In the genomic region with DNA sequence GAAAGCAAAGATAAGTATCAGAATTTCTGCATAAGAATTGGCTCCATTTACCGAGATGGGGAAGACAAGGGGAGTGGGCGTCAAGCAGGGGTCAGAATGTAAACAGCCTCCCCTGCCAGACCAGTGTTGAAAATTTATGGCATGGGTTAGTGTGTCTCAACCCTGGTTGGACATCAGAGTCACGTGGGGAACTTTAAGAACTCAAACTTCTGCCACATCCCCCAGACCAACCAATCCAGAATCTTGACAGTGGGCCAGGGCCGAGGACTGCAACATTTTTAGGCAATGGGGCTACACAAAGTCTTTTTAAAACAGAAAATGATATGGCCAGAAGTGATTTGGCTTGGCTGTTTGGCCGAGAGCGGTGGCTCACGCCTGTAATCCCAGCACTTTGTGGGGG, we compare ENCODE assay signal across 31 cellular contexts. TPM values are rescaled to one million over a fixed set of nuclear protein-coding genes. Genes with fewer than 3 reads are reported as not detected.
"Had no signal": no experiment of that assay in that cellular context is flagged by ENCODE, and none has a peak within 500 bp of the region (broad histone marks: within the 10 kb centered on the region; RNA-seq: fewer than 3 reads in every experiment).

No MANE protein-coding gene starts in this region.

- H3K27me3 ChIP-seq: esophagus squamous epithelium, neural progenitor cell, right atrium auricular region, sigmoid colon, stomach, thyroid gland had no signal

- H3K9ac ChIP-seq: neural progenitor cell had no signal

- H2AFZ ChIP-seq: neural progenitor cell had no signal

- ATAC-seq: heart right ventricle; left colon; left ventricle myocardium superior; lower lobe of right lung; natural killer cell; stimulated activated effector memory CD8-positive, alpha-beta T cell treated with anti-CD3 and anti-CD28 coated beads, Interleukin-12 subunit alpha, Interleukin-12 subunit beta, amount 100 ng/mL, for 72 hours had no signal

- H3K27ac ChIP-seq: esophagus squamous epithelium, heart right ventricle, lower lobe of right lung, neural progenitor cell, prostate gland, right atrium auricular region, sigmoid colon, stomach, thyroid gland had no signal

- H3K9me3 Mint-ChIP-seq: dendritic cell treated with granulocyte-macrophage colony-stimulating factor and Interleukin-4, amounts not matched to agents 40 ng/mL and 50 ng/mL, for 4 days; immature natural killer cell; natural killer cell; stimulated activated effector memory CD8-positive, alpha-beta T cell treated with anti-CD3 and anti-CD28 coated beads, Interleukin-12 subunit alpha, Interleukin-12 subunit beta, amount 100 ng/mL, for 72 hours had no signal

- H3K36me3 Mint-ChIP-seq: immature natural killer cell; natural killer cell; neural progenitor cell; stimulated activated effector memory CD8-positive, alpha-beta T cell treated with anti-CD3 and anti-CD28 coated beads, Interleukin-12 subunit alpha, Interleukin-12 subunit beta, amount 100 ng/mL, for 72 hours had no signal

- H3K36me3 ChIP-seq: esophagus squamous epithelium, heart right ventricle, lower lobe of right lung, neural progenitor cell, prostate gland, right atrium auricular region, sigmoid colon, stomach, thyroid gland had no signal

- FAIRE-seq: colon, endothelial cell of umbilical vein had no signal

- H3K4me1 ChIP-seq: esophagus squamous epithelium, heart right ventricle, lower lobe of right lung, neural progenitor cell, prostate gland, right atrium auricular region, stomach, thyroid gland had no signal

- H3K4me1 Mint-ChIP-seq: immature natural killer cell; natural killer cell; neural progenitor cell; stimulated activated effector memory CD8-positive, alpha-beta T cell treated with anti-CD3 and anti-CD28 coated beads, Interleukin-12 subunit alpha, Interleukin-12 subunit beta, amount 100 ng/mL, for 72 hours had no signal

- H3K27ac Mint-ChIP-seq: dendritic cell treated with granulocyte-macrophage colony-stimulating factor and Interleukin-4, amounts not matched to agents 40 ng/mL and 50 ng/mL, for 4 days; endodermal cell; immature natural killer cell; natural killer cell; neural progenitor cell; stimulated activated effector memory CD8-positive, alpha-beta T cell treated with anti-CD3 and anti-CD28 coated beads, Interleukin-12 subunit alpha, Interleukin-12 subunit beta, amount 100 ng/mL, for 72 hours had no signal

- H3K4me2 ChIP-seq: neural progenitor cell had no signal

- H3K4me3 ChIP-seq: esophagus squamous epithelium, heart right ventricle, lower lobe of right lung, neural progenitor cell, prostate gland, right atrium auricular region, sigmoid colon, stomach, thyroid gland had no signal

- H3K4me3 Mint-ChIP-seq: dendritic cell treated with granulocyte-macrophage colony-stimulating factor and Interleukin-4, amounts not matched to agents 40 ng/mL and 50 ng/mL, for 4 days; endodermal cell; immature natural killer cell; natural killer cell; neural progenitor cell; stimulated activated effector memory CD8-positive, alpha-beta T cell treated with anti-CD3 and anti-CD28 coated beads, Interleukin-12 subunit alpha, Interleukin-12 subunit beta, amount 100 ng/mL, for 72 hours had no signal

- DNase-seq: effector CD8-positive, alpha-beta T cell; endodermal cell; esophagus squamous epithelium; foreskin melanocyte; glutamatergic neuron; heart right ventricle; hippocampal formation; immature natural killer cell; islet precursor cell; kidney glomerular epithelial cell; left colon; left ventricle myocardium superior; lower lobe of right lung; natural killer cell; sigmoid colon; stimulated activated CD4-positive, alpha-beta T cell treated with anti-CD3 and anti-CD28 coated beads, Interleukin-2, amount 100 ng/mL, for 24 hours; stimulated activated CD4-positive, alpha-beta T cell treated with anti-CD3 and anti-CD28 coated beads, Interleukin-4, amount 100 ng/mL, for 24 hours; stimulated activated naive CD4-positive, alpha-beta T cell treated with Interleukin-2 at 50 U/mL for 16 hours; stomach; thyroid gland; trophoblast cell had no signal

- H3K9me3 ChIP-seq: esophagus squamous epithelium, lower lobe of right lung, prostate gland, right atrium auricular region, sigmoid colon, thyroid gland had no signal

RNA-seq across cellular contexts. Expression of gene MASP1, which starts 14.3 kb away (rescaled TPM):
- total RNA-seq: epithelial cell of proximal tubule, mononuclear cell, natural killer cell, osteocyte had no signal
